In genomic region chr21:31772674-31773555, GRCh38 we compare ENCODE assay signal across 11 cellular contexts. TPM values are rescaled to one million over a fixed set of nuclear protein-coding genes. Genes with fewer than 3 reads are reported as not detected.
DNase-seq lines count a peak whose midpoint lies in the region; ATAC-seq and TF ChIP-seq lines count a peak whose summit lies in the region.
"Had no signal": no experiment of that assay in that cellular context is flagged by ENCODE, and none has a peak within 500 bp of the region (broad histone marks: within the 10 kb centered on the region; RNA-seq: fewer than 3 reads in every experiment).

No MANE protein-coding gene starts in this region.

- no TSS peak for BruUV-seq in MCF 10A (replicated peaks; lab: Mats Ljungman, UMichigan)

- H3K27me3 Mint-ChIP-seq in activated B cell treated with CpG ODN at 0.5 μM for 24 hours (no peaks in the 10 kb centered on the region), MCF 10A (ENCODE audit: insufficient read depth, unreplicated experiment) (no peaks in the 10 kb centered on the region)

- CTCF ChIA-PET in activated B cell treated with CpG ODN at 0.5 μM for 24 hours (lab: Charles Lee) (interaction anchor here (1.2 to 2.0 kb wide), 2 partner anchors 13 to 15 kb away, joined by 4 to 13 read pairs; no protein-coding TSS in a partner anchor), MCF 10A (lab: Yijun Ruan, JAX) (interaction anchor here (0.7 to 0.9 kb wide), 3 partner anchors 13 to 555 kb away, joined by 3 to 5 read pairs (median 3); no protein-coding TSS in a partner anchor)

- H3K36me3 Mint-ChIP-seq in activated B cell treated with CpG ODN at 0.5 μM for 24 hours (ENCODE audit: low read depth) (no peaks in the 10 kb centered on the region), MCF 10A (ENCODE audit: insufficient read depth, unreplicated experiment) (no peaks in the 10 kb centered on the region)

- H3K27me3 ChIP-seq in H7 (ENCODE audit: control insufficient read depth, insufficient read depth, low read length) = no peaks in the 10 kb centered on the region
- H3K27me3 ChIP-seq in ascending aorta = no peaks in the 10 kb centered on the region

- ATAC-seq in GM18511 (IDR thresholded peaks at IDR 0.05; ENCODE audit: unreplicated experiment) = peak; percentile 95
- ATAC-seq in GM21529 (IDR thresholded peaks at IDR 0.05; ENCODE audit: unreplicated experiment) = peak; percentile 90
- ATAC-seq in HG03354 (IDR thresholded peaks at IDR 0.05; ENCODE audit: poor library complexity, severe bottlenecking, unreplicated experiment) = peak; percentile 92
- ATAC-seq in activated B cell treated with CpG ODN at 0.5 μM for 24 hours (ENCODE audit: low read depth) = peak; percentile 86
- ATAC-seq: sciatic nerve had no signal

- H3K4me3 Mint-ChIP-seq in activated B cell treated with CpG ODN at 0.5 μM for 24 hours (peak overlapping the region; percentile 76), MCF 10A (ENCODE audit: unreplicated experiment) (no peak overlapping the region)

- no peaks in the 10 kb centered on the region for H3K36me3 ChIP-seq in H7 (replicated peaks; ENCODE audit: control insufficient read depth, insufficient read depth, low read length)
- no peaks in the 10 kb centered on the region for H3K36me3 ChIP-seq in ascending aorta

- H3K9me3 ChIP-seq in ascending aorta = no peaks in the 10 kb centered on the region

- peak overlapping the region; percentile 98 for H3K27ac Mint-ChIP-seq in activated B cell treated with CpG ODN at 0.5 μM for 24 hours
- H3K27ac Mint-ChIP-seq in MCF 10A (ENCODE audit: low read depth, unreplicated experiment) = no peak overlapping the region

- H3K9me3 Mint-ChIP-seq in activated B cell treated with CpG ODN at 0.5 μM for 24 hours (no peaks in the 10 kb centered on the region), MCF 10A (ENCODE audit: unreplicated experiment) (no peaks in the 10 kb centered on the region)

- no peak for TF ChIP-seq CTCF in activated B cell treated with CpG ODN at 0.5 μM for 24 hours (IDR thresholded peaks at IDR 0.05)
- TF ChIP-seq CTCF in MCF 10A (IDR thresholded peaks at IDR 0.05; ENCODE audit: unreplicated experiment) = no peak
- no peak for TF ChIP-seq CTCF in ascending aorta (IDR thresholded peaks at IDR 0.05)

- H3K4me3 ChIP-seq in H7 (ENCODE audit: insufficient read depth, low read depth, low read length) (no peak overlapping the region), ascending aorta (no peak overlapping the region)

- no peaks in the 10 kb centered on the region for H3K4me1 ChIP-seq in ascending aorta

- DNase-seq in activated B cell treated with CpG ODN at 0.5 μM for 24 hours (peak; percentile 46), H7 (no peak), MCF 10A (ENCODE audit: unreplicated experiment) (no peak), NCI-H748 (lab: John Stamatoyannopoulos, UW; ENCODE audit: unreplicated experiment) (no peak), ascending aorta (ENCODE audit: low spot score in 2 of 2) (no peak)
- DNase-seq: activated naive CD4-positive, alpha-beta T cell; T-helper 1 cell had no signal

- POLR2A ChIA-PET in activated B cell treated with CpG ODN at 0.5 μM for 24 hours (lab: Charles Lee) = interaction anchor here (0.6 to 5.4 kb wide), 11 partner anchors 9 to 1770 kb away, joined by 3 to 90 read pairs (median 4); partner anchors contain the start of gene SCAF4
- POLR2A ChIA-PET in MCF 10A (lab: Yijun Ruan, JAX) = interaction anchor here (0.6 to 1.1 kb wide), 2 partner anchors 18 to 507 kb away, joined by 3 read pairs; no protein-coding TSS in a partner anchor

- intact Hi-C loops in activated B cell treated with CpG ODN at 0.5 μM for 24 hours (cut with micrococcal nuclease) = loop anchor here (1.0 to 10.0 kb wide), 6 partner anchors 13 to 839 kb away; partner anchors contain the start of genes CFAP298, SCAF4 and SOD1
- intact Hi-C loops in MCF 10A (cut with micrococcal nuclease) = no loop called here
- intact Hi-C loops in ascending aorta (cut with DNase I) = no loop called here

- peaks cover 61% of the 10 kb centered on the region for H3K4me1 Mint-ChIP-seq in activated B cell treated with CpG ODN at 0.5 μM for 24 hours
- H3K4me1 Mint-ChIP-seq in MCF 10A (ENCODE audit: insufficient read depth, unreplicated experiment) = no peaks in the 10 kb centered on the region

- H3K27ac ChIP-seq in ascending aorta = no peak overlapping the region

RNA-seq across cellular contexts. Expression of gene SCAF4, which starts 41.0 kb away (rescaled TPM):
- 71.6 and 80.5 TPM in 2 replicates for total RNA-seq in activated B cell treated with CpG ODN at 0.5 μM for 24 hours
- 9.5 and 14.5 TPM in 2 replicates for total RNA-seq in H7 (2014; rRNA removed; shearing (Covaris generic))
- 38.2 and 41.9 TPM in 2 replicates for total RNA-seq in MCF 10A (2022)
- 31.2 TPM for total RNA-seq in ascending aorta
